1 cellular context compared by ENCODE assay signal in the genomic region with DNA sequence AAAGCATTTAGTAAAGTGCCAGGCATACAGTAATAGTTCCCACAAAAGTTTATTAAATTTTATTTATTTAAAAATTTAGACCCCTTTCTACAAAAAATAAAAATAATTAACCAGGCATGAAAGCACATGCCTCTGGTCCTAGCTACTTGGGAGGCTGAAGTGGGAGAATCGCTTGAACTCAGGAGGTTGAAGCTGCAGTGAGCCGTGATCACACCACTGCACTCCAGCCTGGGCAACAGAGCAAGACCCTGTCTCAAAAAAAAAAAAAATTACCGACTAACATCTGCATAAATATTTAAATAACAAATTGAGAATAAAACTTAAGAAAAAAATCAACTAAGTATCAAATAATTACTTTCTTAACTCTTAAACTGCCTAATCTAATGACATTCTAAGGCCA.
TF ChIP-seq lines count a peak whose summit lies in the region.

No MANE protein-coding gene starts in this region.

TF ChIP-seq in HepG2, 621 proteins besides CTCF, POLR2A, EP300 and RAD21:
- TF ChIP-seq MNT (IDR thresholded peaks at IDR 0.05) (no peak), MTF2 (CRISPR knock-in tag; IDR thresholded peaks at IDR 0.05; ENCODE audit: borderline replicate concordance) (no peak), ZNF121 (CRISPR knock-in tag; IDR thresholded peaks at IDR 0.05) (peak; percentile 93), DPF2 (CRISPR knock-in tag; IDR thresholded peaks at IDR 0.05; ENCODE audit: borderline replicate concordance, low read depth) (no peak), KLF9 (CRISPR knock-in tag; IDR thresholded peaks at IDR 0.05; ENCODE audit: low read depth) (no peak), ZSCAN21 (CRISPR knock-in tag; IDR thresholded peaks at IDR 0.05; ENCODE audit: borderline replicate concordance) (no peak), NFIB (CRISPR knock-in tag; IDR thresholded peaks at IDR 0.05; ENCODE audit: borderline replicate concordance) (no peak), ZNF569 (CRISPR knock-in tag; IDR thresholded peaks at IDR 0.05; ENCODE audit: borderline replicate concordance) (no peak), MAZ (IDR thresholded peaks at IDR 0.05; ENCODE audit: borderline replicate concordance, low read depth, low read length) (no peak), MAZ (CRISPR knock-in tag; IDR thresholded peaks at IDR 0.05; ENCODE audit: low read depth) (no peak), NKX3-1 (CRISPR knock-in tag; IDR thresholded peaks at IDR 0.05) (0 out of 2 replicates have a peak, but pooled peaks have one; percentile 44), SP1 (IDR thresholded peaks at IDR 0.05) (no peak), SP1 (CRISPR knock-in tag; IDR thresholded peaks at IDR 0.05) (no peak), PBX3 (CRISPR knock-in tag; IDR thresholded peaks at IDR 0.05; ENCODE audit: borderline replicate concordance) (no peak), ZNF691 (CRISPR knock-in tag; IDR thresholded peaks at IDR 0.05; ENCODE audit: borderline replicate concordance, low read depth) (no peak), NRL (CRISPR knock-in tag; IDR thresholded peaks at IDR 0.05; ENCODE audit: borderline replicate concordance) (no peak), IKZF4 (CRISPR knock-in tag; IDR thresholded peaks at IDR 0.05; ENCODE audit: borderline replicate concordance, low read depth, not compliant biosample characterization) (no peak), POLR2AphosphoS2 (IDR thresholded peaks at IDR 0.05; ENCODE audit: low read depth, low read length) (no peak), ZNF264 (CRISPR knock-in tag; IDR thresholded peaks at IDR 0.05) (no peak), RORA (CRISPR knock-in tag; IDR thresholded peaks at IDR 0.05) (no peak), RBFOX2 (IDR thresholded peaks at IDR 0.05; ENCODE audit: low read depth, low read length) (peak; percentile 67)
- TF ChIP-seq, protein P1, sequence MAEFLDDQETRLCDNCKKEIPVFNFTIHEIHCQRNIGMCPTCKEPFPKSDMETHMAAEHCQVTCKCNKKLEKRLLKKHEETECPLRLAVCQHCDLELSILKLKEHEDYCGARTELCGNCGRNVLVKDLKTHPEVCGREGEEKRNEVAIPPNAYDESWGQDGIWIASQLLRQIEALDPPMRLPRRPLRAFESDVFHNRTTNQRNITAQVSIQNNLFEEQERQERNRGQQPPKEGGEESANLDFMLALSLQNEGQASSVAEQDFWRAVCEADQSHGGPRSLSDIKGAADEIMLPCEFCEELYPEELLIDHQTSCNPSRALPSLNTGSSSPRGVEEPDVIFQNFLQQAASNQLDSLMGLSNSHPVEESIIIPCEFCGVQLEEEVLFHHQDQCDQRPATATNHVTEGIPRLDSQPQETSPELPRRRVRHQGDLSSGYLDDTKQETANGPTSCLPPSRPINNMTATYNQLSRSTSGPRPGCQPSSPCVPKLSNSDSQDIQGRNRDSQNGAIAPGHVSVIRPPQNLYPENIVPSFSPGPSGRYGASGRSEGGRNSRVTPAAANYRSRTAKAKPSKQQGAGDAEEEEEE (CRISPR knock-in tag; IDR thresholded peaks at IDR 0.05; ENCODE audit: borderline replicate concordance), result no peak
